In genomic region chr4:82833696-82834313, GRCh38 we compare ENCODE assay signal across 1 cellular context.
TF ChIP-seq lines count a peak whose summit lies in the region.

No MANE protein-coding gene starts in this region.

TF ChIP-seq in K562, 482 proteins besides CTCF, POLR2A, EP300 and RAD21 (continued from another document):
- TF ChIP-seq NONO (IDR thresholded peaks at IDR 0.05; ENCODE audit: low read depth in 2 of 2, low read length in 1 of 2) = no peak
- no peak for TF ChIP-seq TEAD4 (IDR thresholded peaks at IDR 0.05; ENCODE audit: low read length)
- no peak for TF ChIP-seq TEAD4 (CRISPR knock-in tag; IDR thresholded peaks at IDR 0.05; ENCODE audit: borderline replicate concordance)
- TF ChIP-seq FOXJ3 (CRISPR knock-in tag; IDR thresholded peaks at IDR 0.05) = no peak
- TF ChIP-seq GTF3C2 (IDR thresholded peaks at IDR 0.05; ENCODE audit: borderline replicate concordance, extremely low read depth, insufficient read length) = no peak
- no peak for TF ChIP-seq KAT7 (CRISPR knock-in tag; IDR thresholded peaks at IDR 0.05; ENCODE audit: borderline replicate concordance)
- no peak for TF ChIP-seq PBX2 (CRISPR knock-in tag; IDR thresholded peaks at IDR 0.05; ENCODE audit: low read depth)
- no peak for TF ChIP-seq PBX2 (tag; conservative IDR thresholded peaks at IDR 0.05; ENCODE audit: low read depth)
- no peak for TF ChIP-seq PKNOX1 (IDR thresholded peaks at IDR 0.05)
- no peak for TF ChIP-seq ZNF282 (CRISPR knock-in tag; IDR thresholded peaks at IDR 0.05)
- no peak for TF ChIP-seq DACH1 (IDR thresholded peaks at IDR 0.05; ENCODE audit: partially characterized antibody)
- TF ChIP-seq CBFA2T2 (conservative IDR thresholded peaks at IDR 0.05) = no peak
- TF ChIP-seq, protein P1, sequence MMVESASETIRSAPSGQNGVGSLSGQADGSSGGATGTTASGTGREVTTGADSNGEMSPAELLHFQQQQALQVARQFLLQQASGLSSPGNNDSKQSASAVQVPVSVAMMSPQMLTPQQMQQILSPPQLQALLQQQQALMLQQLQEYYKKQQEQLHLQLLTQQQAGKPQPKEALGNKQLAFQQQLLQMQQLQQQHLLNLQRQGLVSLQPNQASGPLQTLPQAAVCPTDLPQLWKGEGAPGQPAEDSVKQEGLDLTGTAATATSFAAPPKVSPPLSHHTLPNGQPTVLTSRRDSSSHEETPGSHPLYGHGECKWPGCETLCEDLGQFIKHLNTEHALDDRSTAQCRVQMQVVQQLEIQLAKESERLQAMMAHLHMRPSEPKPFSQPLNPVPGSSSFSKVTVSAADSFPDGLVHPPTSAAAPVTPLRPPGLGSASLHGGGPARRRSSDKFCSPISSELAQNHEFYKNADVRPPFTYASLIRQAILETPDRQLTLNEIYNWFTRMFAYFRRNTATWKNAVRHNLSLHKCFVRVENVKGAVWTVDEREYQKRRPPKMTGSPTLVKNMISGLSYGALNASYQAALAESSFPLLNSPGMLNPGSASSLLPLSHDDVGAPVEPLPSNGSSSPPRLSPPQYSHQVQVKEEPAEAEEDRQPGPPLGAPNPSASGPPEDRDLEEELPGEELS (CRISPR knock-in tag; IDR thresholded peaks at IDR 0.05; ENCODE audit: borderline replicate concordance) = no peak
TF ChIP-seq in K562: peak in this region for 0.
